In genomic region chr16:50841081-50841886, GRCh38 we compare ENCODE assay signal across 8 cellular contexts.
DNase-seq lines count a peak whose midpoint lies in the region; ATAC-seq and TF ChIP-seq lines count a peak whose summit lies in the region.

No MANE protein-coding gene starts in this region.

- H3K4me3 ChIP-seq in smooth muscle cell (peak overlapping the region; percentile 38), mammary epithelial cell (replicated peaks in 1 of 3; ENCODE audit: insufficient read depth in 1 of 3, low read depth in 2 of 3, low read length in 3 of 3) (no peak overlapping the region)

- no peaks in the 10 kb centered on the region for H3F3A ChIP-seq in smooth muscle cell (ENCODE audit: low read depth)

- H3K36me3 ChIP-seq in smooth muscle cell (ENCODE audit: low read depth) (no peaks in the 10 kb centered on the region), mammary epithelial cell (ENCODE audit: insufficient read depth, low read length) (no peaks in the 10 kb centered on the region)

- peaks cover 3% of the 10 kb centered on the region for H3K4me1 ChIP-seq in smooth muscle cell (ENCODE audit: low read depth)
- no peaks in the 10 kb centered on the region for H3K4me1 ChIP-seq in mammary epithelial cell (ENCODE audit: insufficient read depth, low read length)

- CTCF ChIA-PET in mammary epithelial cell (lab: Charles Lee; ENCODE audit: low non-redundant PET), result no interaction called here

- H4K20me1 ChIP-seq in smooth muscle cell (ENCODE audit: low read depth), result no peaks in the 10 kb centered on the region
- no peaks in the 10 kb centered on the region for H4K20me1 ChIP-seq in mammary epithelial cell (ENCODE audit: insufficient read depth, low read length)

- H3K9me3 ChIP-seq in smooth muscle cell (replicated peaks; ENCODE audit: low read depth) (no peaks in the 10 kb centered on the region), mammary epithelial cell (replicated peaks; ENCODE audit: insufficient read depth, low read length) (no peaks in the 10 kb centered on the region)

- H3K9ac ChIP-seq in smooth muscle cell (ENCODE audit: low read depth) (no peak overlapping the region), mammary epithelial cell (ENCODE audit: insufficient read depth, low read length) (no peak overlapping the region)

- H3K79me2 ChIP-seq in smooth muscle cell (ENCODE audit: low read depth) (no peaks in the 10 kb centered on the region), mammary epithelial cell (ENCODE audit: insufficient read depth, low read length) (no peaks in the 10 kb centered on the region)

- ATAC-seq in GM18867 (IDR thresholded peaks at IDR 0.05; ENCODE audit: unreplicated experiment), result peak; percentile 56

- in situ Hi-C loops in mammary epithelial cell (cut with MboI; ENCODE audit: low sequenced_read_pairs in 2 of 2), result no loop called here

- no peak for TF ChIP-seq CTCF in smooth muscle cell (IDR thresholded peaks at IDR 0.05; ENCODE audit: borderline replicate concordance, insufficient read depth, poor library complexity, severe bottlenecking)
- TF ChIP-seq CTCF in mammary epithelial cell (conservative IDR thresholded peaks at IDR 0.05 in 1 of 2, IDR thresholded peaks at IDR 0.05 in 1 of 2; ENCODE audit: extremely low read depth in 1 of 2, insufficient read depth in 1 of 2, low read depth in 1 of 2, low read length in 2 of 2), result no peak

- DNase-seq in activated CD4-positive, alpha-beta T cell treated with anti-CD3 and anti-CD28 coated beads, Interleukin-2, amount 50 U/mL, for 4 hours, result peak; percentile 16 to 31
- peak; percentile 94 to 97 for DNase-seq in erythroblast (lab: John Stamatoyannopoulos, UW)
- DNase-seq in smooth muscle cell (lab: John Stamatoyannopoulos, UW; ENCODE audit: unreplicated experiment), result no peak
- no peak for DNase-seq in NCI-H2196 (lab: John Stamatoyannopoulos, UW; ENCODE audit: unreplicated experiment)
- DNase-seq in dermis blood vessel endothelial cell, result no peak
- no peak for DNase-seq in mammary epithelial cell
- DNase-seq in NCI-H2171 treated with DMSO at 0.1 percent for 48 hours (lab: John Stamatoyannopoulos, UW), result no peak

- no peak overlapping the region for H3K27ac ChIP-seq in smooth muscle cell (ENCODE audit: low read depth)
- H3K27ac ChIP-seq in mammary epithelial cell (ENCODE audit: insufficient read depth, low read depth, low read length), result no peak overlapping the region

- dilution Hi-C loops in mammary epithelial cell (cut with HindIII; ENCODE audit: low sequenced_read_pairs), result no loop called here

- H3K4me2 ChIP-seq in smooth muscle cell (peak overlapping the region; percentile 82), mammary epithelial cell (ENCODE audit: insufficient read depth, low read depth, low read length) (no peak overlapping the region)

- no TSS peak for BruUV-seq in mammary epithelial cell (replicated peaks; lab: Mats Ljungman, UMichigan)

- WGBS in smooth muscle cell (ENCODE audit: low lambda C conversion rate), result 59% methylated on average over 44 of the region's 44 CpGs
- WGBS in mammary epithelial cell (ENCODE audit: low coverage, missing lambda C conversion rate), result 71% methylated on average over 40 of the region's 44 CpGs

- H3K27me3 ChIP-seq in smooth muscle cell (ENCODE audit: low read depth) (peaks cover 14% of the 10 kb centered on the region), mammary epithelial cell (ENCODE audit: insufficient read depth, low read length) (no peaks in the 10 kb centered on the region)

- peak; percentile 63 for TF ChIP-seq POLR2A in erythroblast (IDR thresholded peaks at IDR 0.05; ENCODE audit: low read length)

- intact Hi-C loops in mammary epithelial cell (cut with micrococcal nuclease), result no loop called here

- H2AFZ ChIP-seq in smooth muscle cell (ENCODE audit: low read depth) (peak overlapping the region; percentile 21), mammary epithelial cell (ENCODE audit: low read depth, low read length) (no peak overlapping the region)

Comparison
In these comparisons a context has a peak if more than half of its experiments do, and no peak if none do; other contexts are left out.
1. DNase-seq: peak in activated CD4-positive, alpha-beta T cell treated with anti-CD3 and anti-CD28 coated beads, Interleukin-2, amount 50 U/mL, for 4 hours (2 of 2) and erythroblast (2 of 2); none in smooth muscle cell (single experiment), NCI-H2196 (single experiment), dermis blood vessel endothelial cell (single experiment), mammary epithelial cell (single experiment) and NCI-H2171 treated with DMSO at 0.1 percent for 48 hours (single experiment).